ENCODE assay signal across 9 cellular contexts in genomic region chr2:23385351-23385747, GRCh38. TPM values are rescaled to one million over a fixed set of nuclear protein-coding genes. Genes with fewer than 3 reads are reported as not detected.
DNase-seq lines count a peak whose midpoint lies in the region; ATAC-seq, FAIRE-seq and TF ChIP-seq lines count a peak whose summit lies in the region.
"Had no signal": no experiment of that assay in that cellular context is flagged by ENCODE, and none has a peak within 500 bp of the region (broad histone marks: within the 10 kb centered on the region; RNA-seq: fewer than 3 reads in every experiment).

No MANE protein-coding gene starts in this region.

- H3K36me3 ChIP-seq in K562 (ENCODE audit: control insufficient read depth, insufficient read depth, low read length), result no peaks in the 10 kb centered on the region

- no peak for TF ChIP-seq RAD21 in K562 (CRISPR knock-in tag; conservative IDR thresholded peaks at IDR 0.05 in 1 of 2, IDR thresholded peaks at IDR 0.05 in 1 of 2)

- peaks cover 2% of the 10 kb centered on the region for H3K9me1 ChIP-seq in K562 (ENCODE audit: control insufficient read depth, insufficient read depth, low read length)

- TF ChIP-seq CTCF in HFF-Myc (IDR thresholded peaks at IDR 0.05; ENCODE audit: low read depth, low read length, missing control alignments) (no peak), K562 (IDR thresholded peaks at IDR 0.05 in 2 of 3, conservative IDR thresholded peaks at IDR 0.05 in 1 of 3; ENCODE audit: insufficient read depth in 2 of 3, low read depth in 1 of 3, low read length in 3 of 3) (no peak)

- H3K9ac ChIP-seq in K562 (ENCODE audit: insufficient read depth in 1 of 2, low read depth in 2 of 2, low read length in 2 of 2), result no peak overlapping the region

- CTCF ChIA-PET in K562 (lab: Yijun Ruan, JAX; ENCODE audit: low intra/inter-chr PET ratio), result no interaction called here

- WGBS in K562 (ENCODE audit: insufficient coverage, low coverage, missing lambda C conversion rate), result 13% methylated on average over 30 of the region's 52 CpGs

- H3K27ac ChIP-seq in K562 (ENCODE audit: extremely low read depth, low read depth, low read length), result no peak overlapping the region

- BruUV-seq in K562 (replicated peaks; lab: Mats Ljungman, UMichigan), result no TSS peak

- no peaks in the 10 kb centered on the region for H3K9me3 ChIP-seq in K562 (replicated peaks; ENCODE audit: control insufficient read depth, insufficient read depth, low read depth, low read length)

- H3K4me2 ChIP-seq in K562 (ENCODE audit: insufficient read depth, low read length), result no peak overlapping the region

- TF ChIP-seq EP300 in K562 (IDR thresholded peaks at IDR 0.05; ENCODE audit: low read length), result no peak

- H3K79me2 ChIP-seq in K562 (ENCODE audit: control insufficient read depth, insufficient read depth, low read length), result no peaks in the 10 kb centered on the region

- no peak; the same call in 2 of the 3 replicates for ATAC-seq in K562

- intact Hi-C loops in K562 (cut with micrococcal nuclease), result no loop called here

- DNase-seq in activated CD8-positive, alpha-beta memory T cell treated with anti-CD3 and anti-CD28 coated beads, Interleukin-2, amount 50 U/mL, for 48 hours, result peak; percentile 62
- DNase-seq in activated CD8-positive, alpha-beta memory T cell treated with anti-CD3 and anti-CD28 coated beads for 24 hours, result no peak
- DNase-seq in HFF-Myc (ENCODE audit: extremely low read depth, low read depth) (no peak), NCI-H146 (lab: John Stamatoyannopoulos, UW) (peak; percentile 63), K562 (ENCODE audit: extremely low read depth in 1 of 4, low spot score in 3 of 4) (no peak), iris pigment epithelial cell (ENCODE audit: low read depth) (peak; percentile 54)
- peak; percentile 12 for DNase-seq in stimulated activated CD4-positive, alpha-beta T cell treated with anti-CD3 and anti-CD28 coated beads, Interleukin-4, amount 100 ng/mL, for 24 hours
- no peak for DNase-seq in effector CD8-positive, alpha-beta T cell (lab: John Stamatoyannopoulos, UW)

- FAIRE-seq in K562 (lab: Jason Lieb, UNC), result no peak
- FAIRE-seq: frontal cortex had no signal

- POLR2A ChIA-PET in K562 (lab: Yijun Ruan, JAX), result no interaction called here

- H2AFZ ChIP-seq in K562 (ENCODE audit: low read depth, low read length), result no peak overlapping the region

- H4K20me1 ChIP-seq in K562 (replicated peaks; ENCODE audit: control insufficient read depth, insufficient read depth, low read length), result no peaks in the 10 kb centered on the region; the same call in 1 of the 2 replicates

- peaks cover 11 to 41% of the 10 kb centered on the region in 2 experiments; a peak in 4 of 5 replicates for H3K27me3 ChIP-seq in K562 (ENCODE audit: control insufficient read depth in 2 of 2, insufficient read depth in 2 of 2, low read length in 2 of 2)

- TF ChIP-seq POLR2A in K562 (conservative IDR thresholded peaks at IDR 0.05), result no peak

- H3K4me3 ChIP-seq in HFF-Myc (replicated peaks; ENCODE audit: low read depth, low read length), result peak overlapping the region; percentile 66
- H3K4me3 ChIP-seq in K562, result no peak overlapping the region

- in situ Hi-C loops in K562 (cut with MboI), result no loop called here

- peaks cover 0 to 14% of the 10 kb centered on the region in 2 experiments; a peak in 2 of 5 replicates for H3K4me1 ChIP-seq in K562 (replicated peaks in 1 of 2; ENCODE audit: control insufficient read depth in 2 of 2, insufficient read depth in 2 of 2, low read length in 2 of 2)

TF ChIP-seq in K562, 482 proteins besides CTCF, POLR2A, EP300 and RAD21:
- TF ChIP-seq ZFP36 (IDR thresholded peaks at IDR 0.05; ENCODE audit: low read depth, low read length, partially characterized antibody) (peak; percentile 52), CXXC5 (CRISPR knock-in tag; IDR thresholded peaks at IDR 0.05) (0 out of 2 replicates have a peak, but pooled peaks have one; percentile 4), FOS (IDR thresholded peaks at IDR 0.05; ENCODE audit: extremely low read depth, insufficient read length) (no peak), POLR2G (IDR thresholded peaks at IDR 0.05; ENCODE audit: low read depth, low read length) (0 out of 2 replicates have a peak, but pooled peaks have one; percentile 3)
TF ChIP-seq in K562: peak in this region for 3.

RNA-seq across cellular contexts. Expression of gene KLHL29, which starts 0.4 kb away (rescaled TPM):
- total RNA-seq in K562 (2011; cell fraction: chromatin; rRNA removed; ENCODE audit: low replicate concordance), result 0.14 and 0.16 TPM in 2 replicates
- total RNA-seq in K562 (2011; cell fraction: nucleolus; rRNA removed), result 0.13 TPM in 1 of 2 replicates, not detected in the other
- 0.15 TPM in 1 of 2 replicates, not detected in the other for total RNA-seq in K562 (2011; cell fraction: nucleoplasm; rRNA removed)
- total RNA-seq in K562 (2014; rRNA removed), result 0.12 and 0.14 TPM in 2 replicates
- total RNA-seq in K562 (2014; rRNA removed; fragmentation: Illumina TruSeq; extraction: Trizol), result 0.07 and 0.13 TPM in 2 replicates
- total RNA-seq in K562 (2015; rRNA removed; fragmentation: Illumina TruSeq; extraction: Trizol), result 0.04 and 0.07 TPM in 2 replicates
- total RNA-seq in K562 (2021), result 0.20 and 0.31 TPM in 2 replicates
- polyA plus RNA-seq in K562 (2011; rRNA removed), result 0.03 TPM in 2 replicates
- polyA plus RNA-seq in K562 (2011; cell fraction: cytosol; rRNA removed), result 0.01 and 0.03 TPM in 2 replicates
- polyA plus RNA-seq in K562 (2011; cell fraction: nucleus; rRNA removed), result 0.04 and 0.08 TPM in 2 replicates
- 0.23 and 2.7 TPM in 2 replicates for polyA plus RNA-seq in K562 (2012)
- polyA plus RNA-seq in K562 (2014; fragmentation: Illumina TruSeq; extraction: Trizol), result 0.12 and 0.16 TPM in 2 replicates
- under 1 TPM in 1 of 2 experiments, not detected in 1; 0.03 TPM for polyA plus RNA-seq in K562 (2014; fragmentation: Nextera tagmentation; extraction: Ambion mirVana)
- polyA plus RNA-seq in K562 (2014; rRNA removed), result 0.08 and 0.18 TPM in 2 replicates
- polyA minus RNA-seq in K562 (2011; rRNA and poly(A)+ RNA removed), result not detected in 2 replicates
- polyA minus RNA-seq in K562 (2011; cell fraction: cytosol; rRNA and poly(A)+ RNA removed), result not detected in 2 replicates
- polyA minus RNA-seq in K562 (2011; cell fraction: nucleus; rRNA and poly(A)+ RNA removed), result not detected in 2 replicates

Comparison
In these comparisons a context has a peak if more than half of its experiments do, and no peak if none do; other contexts are left out.
1. DNase-seq: peak in activated CD8-positive, alpha-beta memory T cell treated with anti-CD3 and anti-CD28 coated beads, Interleukin-2, amount 50 U/mL, for 48 hours (single experiment), NCI-H146 (single experiment), iris pigment epithelial cell (single experiment) and stimulated activated CD4-positive, alpha-beta T cell treated with anti-CD3 and anti-CD28 coated beads, Interleukin-4, amount 100 ng/mL, for 24 hours (single experiment); none in activated CD8-positive, alpha-beta memory T cell treated with anti-CD3 and anti-CD28 coated beads for 24 hours (single experiment), HFF-Myc (single experiment), K562 (0 of 4) and effector CD8-positive, alpha-beta T cell (single experiment).